ENCODE assay signal across 1 cellular context in the genomic region with DNA sequence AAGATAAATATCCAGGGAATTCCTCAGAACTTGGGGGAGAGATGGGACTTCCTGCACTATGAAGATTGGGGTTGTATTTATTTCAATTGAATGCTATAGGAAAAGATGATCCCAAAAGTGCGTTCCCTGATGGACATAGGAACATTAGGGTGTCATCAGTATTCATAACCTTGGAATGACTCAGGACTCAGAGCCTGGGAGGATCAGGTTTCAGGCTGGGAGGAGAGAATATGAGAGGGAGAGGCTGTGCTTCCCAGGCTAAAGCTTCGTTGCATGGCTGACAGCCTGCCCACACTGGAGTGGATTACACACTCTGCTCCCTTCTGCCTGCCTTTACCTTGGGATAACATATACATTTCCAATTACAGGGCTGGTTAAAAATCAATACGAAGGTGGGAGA.
TF ChIP-seq lines count a peak whose summit lies in the region.

No MANE protein-coding gene starts in this region.

TF ChIP-seq in GM23338, 12 proteins besides CTCF, POLR2A, EP300 and RAD21 (continued from another document):
- TF ChIP-seq, protein P1, sequence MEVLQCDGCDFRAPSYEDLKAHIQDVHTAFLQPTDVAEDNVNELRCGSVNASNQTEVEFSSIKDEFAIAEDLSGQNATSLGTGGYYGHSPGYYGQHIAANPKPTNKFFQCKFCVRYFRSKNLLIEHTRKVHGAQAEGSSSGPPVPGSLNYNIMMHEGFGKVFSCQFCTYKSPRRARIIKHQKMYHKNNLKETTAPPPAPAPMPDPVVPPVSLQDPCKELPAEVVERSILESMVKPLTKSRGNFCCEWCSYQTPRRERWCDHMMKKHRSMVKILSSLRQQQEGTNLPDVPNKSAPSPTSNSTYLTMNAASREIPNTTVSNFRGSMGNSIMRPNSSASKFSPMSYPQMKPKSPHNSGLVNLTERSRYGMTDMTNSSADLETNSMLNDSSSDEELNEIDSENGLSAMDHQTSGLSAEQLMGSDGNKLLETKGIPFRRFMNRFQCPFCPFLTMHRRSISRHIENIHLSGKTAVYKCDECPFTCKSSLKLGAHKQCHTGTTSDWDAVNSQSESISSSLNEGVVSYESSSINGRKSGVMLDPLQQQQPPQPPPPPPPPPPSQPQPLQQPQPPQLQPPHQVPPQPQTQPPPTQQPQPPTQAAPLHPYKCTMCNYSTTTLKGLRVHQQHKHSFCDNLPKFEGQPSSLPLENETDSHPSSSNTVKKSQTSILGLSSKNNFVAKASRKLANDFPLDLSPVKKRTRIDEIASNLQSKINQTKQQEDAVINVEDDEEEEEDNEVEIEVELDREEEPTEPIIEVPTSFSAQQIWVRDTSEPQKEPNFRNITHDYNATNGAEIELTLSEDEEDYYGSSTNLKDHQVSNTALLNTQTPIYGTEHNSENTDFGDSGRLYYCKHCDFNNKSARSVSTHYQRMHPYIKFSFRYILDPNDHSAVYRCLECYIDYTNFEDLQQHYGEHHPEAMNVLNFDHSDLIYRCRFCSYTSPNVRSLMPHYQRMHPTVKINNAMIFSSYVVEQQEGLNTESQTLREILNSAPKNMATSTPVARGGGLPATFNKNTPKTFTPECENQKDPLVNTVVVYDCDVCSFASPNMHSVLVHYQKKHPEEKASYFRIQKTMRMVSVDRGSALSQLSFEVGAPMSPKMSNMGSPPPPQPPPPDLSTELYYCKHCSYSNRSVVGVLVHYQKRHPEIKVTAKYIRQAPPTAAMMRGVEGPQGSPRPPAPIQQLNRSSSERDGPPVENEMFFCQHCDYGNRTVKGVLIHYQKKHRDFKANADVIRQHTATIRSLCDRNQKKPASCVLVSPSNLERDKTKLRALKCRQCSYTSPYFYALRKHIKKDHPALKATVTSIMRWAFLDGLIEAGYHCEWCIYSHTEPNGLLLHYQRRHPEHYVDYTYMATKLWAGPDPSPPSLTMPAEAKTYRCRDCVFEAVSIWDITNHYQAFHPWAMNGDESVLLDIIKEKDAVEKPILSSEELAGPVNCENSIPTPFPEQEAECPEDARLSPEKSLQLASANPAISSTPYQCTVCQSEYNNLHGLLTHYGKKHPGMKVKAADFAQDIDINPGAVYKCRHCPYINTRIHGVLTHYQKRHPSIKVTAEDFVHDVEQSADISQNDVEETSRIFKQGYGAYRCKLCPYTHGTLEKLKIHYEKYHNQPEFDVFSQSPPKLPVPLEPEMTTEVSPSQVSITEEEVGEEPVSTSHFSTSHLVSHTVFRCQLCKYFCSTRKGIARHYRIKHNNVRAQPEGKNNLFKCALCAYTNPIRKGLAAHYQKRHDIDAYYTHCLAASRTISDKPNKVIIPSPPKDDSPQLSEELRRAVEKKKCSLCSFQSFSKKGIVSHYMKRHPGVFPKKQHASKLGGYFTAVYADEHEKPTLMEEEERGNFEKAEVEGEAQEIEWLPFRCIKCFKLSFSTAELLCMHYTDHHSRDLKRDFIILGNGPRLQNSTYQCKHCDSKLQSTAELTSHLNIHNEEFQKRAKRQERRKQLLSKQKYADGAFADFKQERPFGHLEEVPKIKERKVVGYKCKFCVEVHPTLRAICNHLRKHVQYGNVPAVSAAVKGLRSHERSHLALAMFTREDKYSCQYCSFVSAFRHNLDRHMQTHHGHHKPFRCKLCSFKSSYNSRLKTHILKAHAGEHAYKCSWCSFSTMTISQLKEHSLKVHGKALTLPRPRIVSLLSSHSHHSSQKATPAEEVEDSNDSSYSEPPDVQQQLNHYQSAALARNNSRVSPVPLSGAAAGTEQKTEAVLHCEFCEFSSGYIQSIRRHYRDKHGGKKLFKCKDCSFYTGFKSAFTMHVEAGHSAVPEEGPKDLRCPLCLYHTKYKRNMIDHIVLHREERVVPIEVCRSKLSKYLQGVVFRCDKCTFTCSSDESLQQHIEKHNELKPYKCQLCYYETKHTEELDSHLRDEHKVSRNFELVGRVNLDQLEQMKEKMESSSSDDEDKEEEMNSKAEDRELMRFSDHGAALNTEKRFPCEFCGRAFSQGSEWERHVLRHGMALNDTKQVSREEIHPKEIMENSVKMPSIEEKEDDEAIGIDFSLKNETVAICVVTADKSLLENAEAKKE (CRISPR knock-in tag; IDR thresholded peaks at IDR 0.05) = no peak
- TF ChIP-seq EZH2 (IDR thresholded peaks at IDR 0.05; ENCODE audit: low read depth, unreplicated experiment) (no peak), ZNF331 (CRISPR knock-in tag; IDR thresholded peaks at IDR 0.05; ENCODE audit: low read depth) (no peak)
